In genomic region chr2:64015898-64016297, GRCh38 we compare ENCODE assay signal across 4 cellular contexts.
TF ChIP-seq lines count a peak whose summit lies in the region.

No MANE protein-coding gene starts in this region.

TF ChIP-seq in SK-N-SH, 30 proteins besides CTCF, POLR2A, EP300 and RAD21:
- TF ChIP-seq FOXM1 (IDR thresholded peaks at IDR 0.05; ENCODE audit: low read depth): no peak

TF ChIP-seq in SK-N-SH treated with all-trans-retinoic acid at 6 μM for 48 hours, 23 proteins besides CTCF, POLR2A, EP300 and RAD21:
- TF ChIP-seq CREB5 (CRISPR knock-in tag; IDR thresholded peaks at IDR 0.05; ENCODE audit: low read depth): no peak
- TF ChIP-seq CSRNP3 (CRISPR knock-in tag; IDR thresholded peaks at IDR 0.05): no peak

TF ChIP-seq in IMR-90, 13 proteins besides CTCF, POLR2A, EP300 and RAD21:
- no peak for TF ChIP-seq MAFK (IDR thresholded peaks at IDR 0.05; ENCODE audit: low read depth, low read length)

TF ChIP-seq in GM12878, 131 proteins besides CTCF, POLR2A, EP300 and RAD21:
- TF ChIP-seq SUPT20H (IDR thresholded peaks at IDR 0.05; ENCODE audit: borderline replicate concordance, control insufficient read depth, low read depth, low read length) (no peak), ZBTB4 (CRISPR knock-in tag; IDR thresholded peaks at IDR 0.05) (no peak), ASH2L (IDR thresholded peaks at IDR 0.05; ENCODE audit: borderline replicate concordance, low read depth) (no peak), NFYA (IDR thresholded peaks at IDR 0.05; ENCODE audit: borderline replicate concordance, low read depth, low read length) (no peak), E2F4 (IDR thresholded peaks at IDR 0.05; ENCODE audit: low read depth, low read length) (no peak), SIN3A (IDR thresholded peaks at IDR 0.05; ENCODE audit: low read depth, low read length) (no peak), NR2F1 (conservative IDR thresholded peaks at IDR 0.05) (no peak), ZSCAN29 (IDR thresholded peaks at IDR 0.05) (no peak), IKZF2 (IDR thresholded peaks at IDR 0.05) (no peak), RAD51 (IDR thresholded peaks at IDR 0.05) (no peak), ZBED1 (IDR thresholded peaks at IDR 0.05; ENCODE audit: borderline replicate concordance) (no peak)
